8 cellular contexts compared by ENCODE assay signal in genomic region chr6:3022765-3023662, GRCh38. TPM values are rescaled to one million over a fixed set of nuclear protein-coding genes. Genes with fewer than 3 reads are reported as not detected.
A peak's percentile ranks its signal among the peaks of the same experiment; 100 is the strongest.
DNase-seq lines count a peak whose midpoint lies in the region; ATAC-seq and TF ChIP-seq lines count a peak whose summit lies in the region.

No MANE protein-coding gene starts in this region.

- no peak for TF ChIP-seq EP300 in transverse colon (IDR thresholded peaks at IDR 0.05; ENCODE audit: low read depth)

- peak overlapping the region; percentile 43 for H3K4me3 ChIP-seq in brain microvascular endothelial cell (ENCODE audit: low read depth, low read length)
- H3K4me3 ChIP-seq in mesodermal cell (ENCODE audit: extremely low read depth, insufficient read depth, low read length, poor library complexity, severe bottlenecking): peak overlapping the region; percentile 14
- H3K4me3 ChIP-seq in transverse colon: peak overlapping the region; percentile 11 to 47 (median 30)

- H3K27me3 ChIP-seq in brain microvascular endothelial cell (replicated peaks): no peaks in the 10 kb centered on the region
- no peaks in the 10 kb centered on the region for H3K27me3 ChIP-seq in transverse colon

- H3K9me3 ChIP-seq in mesodermal cell (ENCODE audit: control insufficient read depth, low read length) (no peaks in the 10 kb centered on the region), transverse colon (no peaks in the 10 kb centered on the region)

- intact Hi-C loops in Right ventricle myocardium superior (cut with DNase I): no loop called here
- intact Hi-C loops in left cardiac atrium (cut with DNase I): no loop called here
- intact Hi-C loops in transverse colon (cut with DNase I; ENCODE audit: low total_unique reads): no loop called here

- ATAC-seq in Right ventricle myocardium superior (ENCODE audit: poor library complexity) (peak; percentile 44), left cardiac atrium (no peak)

- TF ChIP-seq CTCF in RWPE1 (conservative IDR thresholded peaks at IDR 0.05; ENCODE audit: low read depth) (no peak), brain microvascular endothelial cell (IDR thresholded peaks at IDR 0.05; ENCODE audit: low read depth, low read length, missing control alignments) (no peak), transverse colon (IDR thresholded peaks at IDR 0.05) (no peak)

- H3K36me3 ChIP-seq in brain microvascular endothelial cell (replicated peaks): peaks cover 3% of the 10 kb centered on the region
- H3K36me3 ChIP-seq in mesodermal cell (ENCODE audit: control insufficient read depth, insufficient read depth, low read length): peaks cover 9% of the 10 kb centered on the region
- H3K36me3 ChIP-seq in transverse colon: no peaks in the 10 kb centered on the region

- TF ChIP-seq POLR2A in transverse colon (IDR thresholded peaks at IDR 0.05): no peak

- peaks cover 21% of the 10 kb centered on the region for H3K4me1 ChIP-seq in mesodermal cell (ENCODE audit: control insufficient read depth, insufficient read depth, low read length, poor library complexity, severe bottlenecking)
- peaks cover 9 to 65% (median 20%) of the 10 kb centered on the region in 4 donors for H3K4me1 ChIP-seq in transverse colon

- WGBS in mesodermal cell (ENCODE audit: insufficient coverage in 2 of 2), 2 experiments: 93 to 97% methylated on average over 23 of the region's 26 CpGs
- WGBS in transverse colon (ENCODE audit: low coverage in 1 of 2), 2 donors: 53 to 67% methylated on average over 15 to 26 of the region's 26 CpGs

- POLR2A ChIA-PET in RWPE1 (lab: Yijun Ruan, JAX; ENCODE audit: low non-redundant PET): interaction anchor here (0.8 kb wide), 1 partner anchor 31 kb away, joined by 4 read pairs; no protein-coding TSS in a partner anchor

- in situ Hi-C loops in brain microvascular endothelial cell (cut with HindIII; ENCODE audit: low pct_ligation_motif_present, low sequenced_read_pairs) (no loop called here), transverse colon (cut with MboI; ENCODE audit: low pct_ligation_motif_present in 1 of 4, low pct_unique_long_range_greater_than_20kb in 1 of 4, low sequenced_read_pairs in 3 of 4) (no loop called here)

- H3K27ac ChIP-seq in RWPE1: peak overlapping the region; percentile 98
- H3K27ac ChIP-seq in brain microvascular endothelial cell: peak overlapping the region; percentile 88
- peak overlapping the region; percentile 80 for H3K27ac ChIP-seq in mesodermal cell (ENCODE audit: low read depth, low read length, severe bottlenecking)
- H3K27ac ChIP-seq in transverse colon: peak overlapping the region; percentile 82 to 90 (median 86)

- CTCF ChIA-PET in RWPE1 (lab: Yijun Ruan, JAX): interaction anchor here (1.4 kb wide), 1 partner anchor 21 kb away, joined by 4 read pairs; no protein-coding TSS in a partner anchor

- DNase-seq in Right ventricle myocardium superior: peak; percentile 67
- DNase-seq in left cardiac atrium: no peak
- peak; percentile 19 for DNase-seq in RWPE1 (ENCODE audit: low spot score)
- peak; percentile 2 for DNase-seq in brain microvascular endothelial cell
- DNase-seq in transverse colon: no peak
- DNase-seq in NCI-H446 (lab: John Stamatoyannopoulos, UW): no peak
- DNase-seq in NCI-H2196 treated with DMSO at 0.1 percent for 48 hours (lab: John Stamatoyannopoulos, UW; ENCODE audit: unreplicated experiment): no peak

RNA-seq across cellular contexts. Expression of gene NQO2, which starts 23.3 kb away (rescaled TPM):
- total RNA-seq in Right ventricle myocardium superior: 70.5 TPM
- 10 to 100 TPM; 46.2 to 53.8 TPM for total RNA-seq in left cardiac atrium
- polyA plus RNA-seq in mesodermal cell (2013, experiment 1 of 2): 37.7 TPM
- 34.7 TPM for polyA plus RNA-seq in mesodermal cell (2013, experiment 2 of 2)
- 1 to 10 TPM in 3 of 4 donors, under 1 TPM in 1; 1.00 to 9.7 (median 7.2) TPM for total RNA-seq in transverse colon

RNA-seq across cellular contexts. Expression of gene RIPK1, which starts 45.3 kb away (rescaled TPM):
- 6.6 TPM for total RNA-seq in Right ventricle myocardium superior
- 10 to 100 TPM; 10.6 to 13.1 TPM for total RNA-seq in left cardiac atrium
- polyA plus RNA-seq in mesodermal cell (2013, experiment 1 of 2): 13.3 TPM
- polyA plus RNA-seq in mesodermal cell (2013, experiment 2 of 2): 14.3 TPM
- total RNA-seq in transverse colon: 10 to 100 TPM; 12.1 to 46.0 (median 34.6) TPM

RNA-seq across cellular contexts. Expression of gene SERPINB6, which starts 51.6 kb away (rescaled TPM):
- total RNA-seq in Right ventricle myocardium superior: 265 TPM
- 100 to 1,000 TPM; 218 to 225 TPM for total RNA-seq in left cardiac atrium
- 75.6 TPM for polyA plus RNA-seq in mesodermal cell (2013, experiment 1 of 2)
- 76.2 TPM for polyA plus RNA-seq in mesodermal cell (2013, experiment 2 of 2)
- 100 to 1,000 TPM; 134 to 276 (median 170) TPM for total RNA-seq in transverse colon

Comparison
In these comparisons a context has a peak if more than half of its experiments do, and no peak if none do; other contexts are left out.
1. DNase-seq: peak in Right ventricle myocardium superior (single experiment), RWPE1 (single experiment) and brain microvascular endothelial cell (single experiment); none in left cardiac atrium (single experiment), transverse colon (single experiment), NCI-H446 (0 of 2) and NCI-H2196 treated with DMSO at 0.1 percent for 48 hours (single experiment).
2. Peak in every context shown above with its lines, with median percentiles within 50 percentile points of each other: H3K27ac ChIP-seq and H3K4me3 ChIP-seq.